Comparison of ENCODE assay signal across 10 cellular contexts in the genomic region with DNA sequence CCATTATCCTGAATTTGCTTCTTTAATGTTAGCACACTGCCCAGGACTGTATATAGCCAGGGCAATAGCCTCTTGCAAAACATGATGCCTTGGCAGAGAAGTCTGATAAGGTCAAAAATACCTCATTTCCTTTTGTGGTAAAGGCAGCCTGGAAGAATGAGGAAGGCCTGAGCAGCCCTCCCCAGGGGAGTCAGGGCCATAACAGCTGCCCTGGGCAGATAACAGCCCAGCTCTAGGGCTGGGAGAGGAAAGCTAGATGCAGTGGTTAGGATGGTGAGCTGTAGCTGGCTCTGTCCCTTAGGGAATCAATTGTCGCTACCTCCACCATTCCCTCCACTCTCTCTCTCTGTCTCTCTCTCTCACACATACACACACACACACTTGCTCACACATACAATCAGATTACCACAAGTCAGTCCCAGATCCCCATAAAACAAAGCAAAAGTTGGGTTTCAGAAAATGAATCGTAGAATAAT. TPM values are rescaled to one million over a fixed set of nuclear protein-coding genes. Genes with fewer than 3 reads are reported as not detected.
DNase-seq lines count a peak whose midpoint lies in the region; ATAC-seq and TF ChIP-seq lines count a peak whose summit lies in the region.
"Had no signal": no experiment of that assay in that cellular context is flagged by ENCODE, and none has a peak within 500 bp of the region (broad histone marks: within the 10 kb centered on the region; RNA-seq: fewer than 3 reads in every experiment).

No MANE protein-coding gene starts in this region.

- no peaks in the 10 kb centered on the region for H3K9me1 ChIP-seq in IMR-90 (ENCODE audit: insufficient read depth, low read length)

- in situ Hi-C loops in IMR-90 (cut with MboI; ENCODE audit: low sequenced_read_pairs): no loop called here

- H2BK120ac ChIP-seq in IMR-90 (ENCODE audit: low read depth, low read length): no peak overlapping the region

- no peak overlapping the region for H4K5ac ChIP-seq in IMR-90 (ENCODE audit: low read depth, low read length)

- H3K27me3 ChIP-seq in BLaER1 (no peaks in the 10 kb centered on the region), IMR-90 (ENCODE audit: control insufficient read depth, insufficient read depth, low read length) (no peaks in the 10 kb centered on the region), lower lobe of right lung (ENCODE audit: low read depth) (no peaks in the 10 kb centered on the region)
- H3K27me3 ChIP-seq: esophagus squamous epithelium had no signal

- H3K4me1 ChIP-seq in BLaER1 (peaks cover 66% of the 10 kb centered on the region), IMR-90 (ENCODE audit: control insufficient read depth, insufficient read depth, low read length) (no peaks in the 10 kb centered on the region), lower lobe of right lung (no peaks in the 10 kb centered on the region)
- H3K4me1 ChIP-seq: esophagus squamous epithelium had no signal

- H3K14ac ChIP-seq in IMR-90 (replicated peaks; ENCODE audit: low read depth, low read length): 0 out of 2 replicates have a peak overlapping the region, but pooled peaks have one; percentile 19

- peaks cover 39% of the 10 kb centered on the region for H3K9me3 ChIP-seq in BLaER1
- H3K9me3 ChIP-seq in IMR-90 (ENCODE audit: control insufficient read depth, insufficient read depth, low read length): no peaks in the 10 kb centered on the region
- no peaks in the 10 kb centered on the region for H3K9me3 ChIP-seq in lower lobe of right lung
- H3K9me3 ChIP-seq: esophagus squamous epithelium had no signal

- no peak overlapping the region for H3K18ac ChIP-seq in IMR-90 (ENCODE audit: low read depth, low read length)

- H3K4me1 Mint-ChIP-seq in activated naive CD8-positive, alpha-beta T cell treated with anti-CD3 and anti-CD28 coated beads, Interleukin-2, amount 10 ng/mL, durations not matched to agents 7 days and 5 days: peaks cover 9% of the 10 kb centered on the region

- H3K9me3 Mint-ChIP-seq in activated naive CD8-positive, alpha-beta T cell treated with anti-CD3 and anti-CD28 coated beads, Interleukin-2, amount 10 ng/mL, durations not matched to agents 7 days and 5 days: peaks cover 2% of the 10 kb centered on the region

- no peak overlapping the region for H3K4ac ChIP-seq in IMR-90 (ENCODE audit: low read depth, low read length)

- no peak overlapping the region for H2AK9ac ChIP-seq in IMR-90 (replicated peaks; ENCODE audit: low read depth, low read length, poor library complexity)

- H3K4me2 ChIP-seq in BLaER1 (peak overlapping the region; percentile 81), IMR-90 (ENCODE audit: low read depth, low read length) (no peak overlapping the region)

- peak; percentile 35 for DNase-seq in IMR-90
- DNase-seq in activated naive CD8-positive, alpha-beta T cell treated with anti-CD3 and anti-CD28 coated beads, Interleukin-2, amount 10 ng/mL, durations not matched to agents 7 days and 5 days: no peak
- DNase-seq in lower lobe of right lung: peak; percentile 40
- no peak for DNase-seq in GM19238 (ENCODE audit: insufficient read length, low spot score)
- no peak for DNase-seq in DMS53 treated with DMSO at 0.1 percent for 48 hours (lab: John Stamatoyannopoulos, UW; ENCODE audit: unreplicated experiment)
- DNase-seq in NCI-H524 treated with DMSO at 0.1 percent for 48 hours (lab: John Stamatoyannopoulos, UW): no peak
- DNase-seq: activated CD4-positive, alpha-beta T cell treated with anti-CD3 and anti-CD28 coated beads for 1 hour; esophagus squamous epithelium had no signal

- no peaks in the 10 kb centered on the region for H3K36me3 Mint-ChIP-seq in activated naive CD8-positive, alpha-beta T cell treated with anti-CD3 and anti-CD28 coated beads, Interleukin-2, amount 10 ng/mL, durations not matched to agents 7 days and 5 days

- H3K4me3 Mint-ChIP-seq in activated naive CD8-positive, alpha-beta T cell treated with anti-CD3 and anti-CD28 coated beads, Interleukin-2, amount 10 ng/mL, durations not matched to agents 7 days and 5 days: no peak overlapping the region

- no TSS peak for BruUV-seq in IMR-90 (replicated peaks; lab: Mats Ljungman, UMichigan)

- H3K79me1 ChIP-seq in IMR-90 (ENCODE audit: low read depth in 1 of 2, low read length in 2 of 2): no peaks in the 10 kb centered on the region

- peak overlapping the region; percentile 47 for H3K27ac Mint-ChIP-seq in activated naive CD8-positive, alpha-beta T cell treated with anti-CD3 and anti-CD28 coated beads, Interleukin-2, amount 10 ng/mL, durations not matched to agents 7 days and 5 days

- H3K27ac ChIP-seq in BLaER1 (peak overlapping the region; percentile 76), IMR-90 (ENCODE audit: insufficient read depth, low read length) (no peak overlapping the region), lower lobe of right lung (no peak overlapping the region)
- H3K27ac ChIP-seq: esophagus squamous epithelium had no signal

- H2BK15ac ChIP-seq in IMR-90 (ENCODE audit: low read depth, low read length): no peak overlapping the region

- ATAC-seq in IMR-90 (ENCODE audit: low read depth): peak; percentile 74
- peak; percentile 30 for ATAC-seq in activated naive CD8-positive, alpha-beta T cell treated with anti-CD3 and anti-CD28 coated beads, Interleukin-2, amount 10 ng/mL, durations not matched to agents 7 days and 5 days (ENCODE audit: low read depth)
- peak; percentile 39 to 64 for ATAC-seq in lower lobe of right lung
- ATAC-seq in HG02571 (IDR thresholded peaks at IDR 0.05; ENCODE audit: unreplicated experiment): no peak

- no peak for TF ChIP-seq POLR2A in IMR-90 (IDR thresholded peaks at IDR 0.05; ENCODE audit: low read depth, low read length)

- TF ChIP-seq CTCF in IMR-90 (conservative IDR thresholded peaks at IDR 0.05; ENCODE audit: low read depth, low read length) (no peak), lower lobe of right lung (IDR thresholded peaks at IDR 0.05) (no peak)

- no peak overlapping the region for H3K56ac ChIP-seq in IMR-90 (ENCODE audit: extremely low read depth, insufficient read depth, low read length)

- H2BK20ac ChIP-seq in IMR-90 (ENCODE audit: low read depth, low read length): no peak overlapping the region

- peak overlapping the region; percentile 32; the same call in 1 of the 2 replicates for H3K9ac ChIP-seq in BLaER1
- H3K9ac ChIP-seq in IMR-90 (ENCODE audit: low read depth, low read length): no peak overlapping the region

- dilution Hi-C loops in IMR-90 (cut with HindIII; ENCODE audit: low sequenced_read_pairs, unreplicated experiment): no loop called here

- H3K27me3 Mint-ChIP-seq in activated naive CD8-positive, alpha-beta T cell treated with anti-CD3 and anti-CD28 coated beads, Interleukin-2, amount 10 ng/mL, durations not matched to agents 7 days and 5 days: no peaks in the 10 kb centered on the region

- peak overlapping the region; percentile 15 for H2AFZ ChIP-seq in IMR-90 (replicated peaks; ENCODE audit: low read length, poor library complexity)

- H3K36me3 ChIP-seq in BLaER1 (no peaks in the 10 kb centered on the region), IMR-90 (ENCODE audit: control insufficient read depth, insufficient read depth, low read length) (no peaks in the 10 kb centered on the region), lower lobe of right lung (no peaks in the 10 kb centered on the region)
- H3K36me3 ChIP-seq: esophagus squamous epithelium had no signal

- no peak overlapping the region for H2BK5ac ChIP-seq in IMR-90 (ENCODE audit: low read depth, low read length, poor library complexity, severe bottlenecking)

- intact Hi-C loops in IMR-90 (cut with micrococcal nuclease) (no loop called here), lower lobe of right lung (cut with DNase I) (no loop called here)

- CTCF ChIA-PET in IMR-90 (lab: Yijun Ruan, JAX): interaction anchor here (0.8 kb wide), 1 partner anchor 11 kb away, joined by 4 read pairs; no protein-coding TSS in a partner anchor

- no peak overlapping the region for H2AK5ac ChIP-seq in IMR-90 (ENCODE audit: low read depth, low read length)

- H3K23ac ChIP-seq in IMR-90 (ENCODE audit: low read depth, low read length): no peak overlapping the region

- no peak for TF ChIP-seq RAD21 in IMR-90 (IDR thresholded peaks at IDR 0.05; ENCODE audit: low read length)

- no CpG with 5 or more reads among the region's 2 CpGs for WGBS in IMR-90 (ENCODE audit: extremely low coverage in 2 of 2, insufficient read length in 1 of 2), 2 experiments

- H3K4me3 ChIP-seq in BLaER1: peak overlapping the region; percentile 20; the same call in 1 of the 2 replicates
- H3K4me3 ChIP-seq in IMR-90 (ENCODE audit: insufficient read depth, low read depth, low read length): no peak overlapping the region
- H3K4me3 ChIP-seq in lower lobe of right lung: no peak overlapping the region
- H3K4me3 ChIP-seq: esophagus squamous epithelium had no signal

- POLR2A ChIA-PET in IMR-90 (lab: Charles Lee; ENCODE audit: unreplicated experiment): no interaction called here
- POLR2A ChIA-PET in activated naive CD8-positive, alpha-beta T cell treated with anti-CD3 and anti-CD28 coated beads, Interleukin-2, amount 10 ng/mL, durations not matched to agents 7 days and 5 days (lab: Charles Lee): no interaction called here

- H4K8ac ChIP-seq in IMR-90 (ENCODE audit: low read depth in 2 of 2, low read length in 2 of 2): peak overlapping the region in 1 of 2 experiments; percentile 35; a peak in 1 of 4 replicates

- H4K20me1 ChIP-seq in BLaER1 (no peaks in the 10 kb centered on the region), IMR-90 (ENCODE audit: insufficient read depth, low read length) (no peaks in the 10 kb centered on the region)

- H4K91ac ChIP-seq in IMR-90 (ENCODE audit: insufficient read depth, low read depth, low read length): no peak overlapping the region

TF ChIP-seq in IMR-90, 13 proteins besides CTCF, POLR2A, EP300 and RAD21 (continues in another document):
- TF ChIP-seq FOS (IDR thresholded peaks at IDR 0.05; ENCODE audit: low read depth, low read length) (no peak), MXI1 (IDR thresholded peaks at IDR 0.05; ENCODE audit: borderline replicate concordance, low read depth, low read length) (no peak), BHLHE40 (IDR thresholded peaks at IDR 0.05; ENCODE audit: low read depth, low read length) (no peak), RCOR1 (IDR thresholded peaks at IDR 0.05; ENCODE audit: insufficient replicate concordance, low read length) (no peak), RFX5 (IDR thresholded peaks at IDR 0.05; ENCODE audit: low read depth, low read length) (no peak)

RNA-seq across cellular contexts. Expression of gene EFHC2, which starts 29.2 kb away (rescaled TPM):
- 0.18 and 0.28 TPM in 2 replicates for total RNA-seq in IMR-90 (2012; rRNA removed)
- 0.20 and 0.24 TPM in 2 replicates for polyA plus RNA-seq in IMR-90 (2012; rRNA removed)
- polyA plus RNA-seq in IMR-90 (2012; cell fraction: cytosol; rRNA removed): 0.02 and 0.14 TPM in 2 replicates
- polyA plus RNA-seq in IMR-90 (2012; cell fraction: nucleus; rRNA removed; ENCODE audit: low replicate concordance): 0.04 and 0.34 TPM in 2 replicates
- under 1 TPM; 0.64 to 0.77 TPM for total RNA-seq in activated naive CD8-positive, alpha-beta T cell treated with anti-CD3 and anti-CD28 coated beads, Interleukin-2, amount 10 ng/mL, durations not matched to agents 7 days and 5 days
- total RNA-seq in lower lobe of right lung: 2.5 TPM

Comparison
In these comparisons a context has a peak if more than half of its experiments do, and no peak if none do; other contexts are left out.
1. DNase-seq: peak in IMR-90 (single experiment) and lower lobe of right lung (single experiment); none in activated naive CD8-positive, alpha-beta T cell treated with anti-CD3 and anti-CD28 coated beads, Interleukin-2, amount 10 ng/mL, durations not matched to agents 7 days and 5 days (single experiment), GM19238 (single experiment), DMS53 treated with DMSO at 0.1 percent for 48 hours (single experiment) and NCI-H524 treated with DMSO at 0.1 percent for 48 hours (single experiment).